In the genomic region with DNA sequence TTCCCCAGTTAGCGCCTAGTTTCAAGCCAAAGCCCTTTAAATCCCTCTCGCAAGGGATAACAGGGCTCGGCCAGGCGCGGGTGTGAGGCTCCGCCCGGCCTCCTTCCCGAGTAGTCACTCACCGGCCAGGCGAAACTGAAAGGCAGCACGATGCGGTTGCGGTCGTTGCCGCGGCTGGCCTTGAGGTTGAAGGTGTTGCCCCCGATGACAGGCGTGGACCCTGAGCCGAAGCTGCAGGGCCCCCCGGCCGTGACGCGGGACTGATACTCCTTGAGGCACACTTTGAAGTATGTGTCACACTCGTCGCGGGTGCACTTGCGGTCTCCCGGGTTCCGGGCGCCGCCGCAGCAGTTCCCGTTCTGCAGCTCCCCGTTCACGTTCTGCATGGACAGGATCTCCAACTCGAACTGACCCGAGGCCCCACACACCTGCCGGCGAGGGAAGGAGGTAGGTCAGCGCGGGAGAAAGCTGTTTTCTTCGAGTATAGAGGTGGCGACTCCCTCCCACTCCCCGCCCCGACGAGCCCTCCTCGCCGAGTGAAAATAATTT, we compare ENCODE assay signal across 8 cellular contexts. TPM values are rescaled to one million over a fixed set of nuclear protein-coding genes. Genes with fewer than 3 reads are reported as not detected.
DNase-seq lines count a peak whose midpoint lies in the region; ATAC-seq and TF ChIP-seq lines count a peak whose summit lies in the region.

No MANE protein-coding gene starts in this region.

- peak overlapping the region; percentile 72 to 100 (median 96) for H3K27ac ChIP-seq in Peyer's patch
- H3K27ac ChIP-seq in right atrium auricular region = peak overlapping the region; percentile 98
- H3K27ac ChIP-seq in rectal smooth muscle tissue (ENCODE audit: low read depth, low read length) = peak overlapping the region; percentile 96

- H3K4me1 ChIP-seq in Peyer's patch = peaks cover 0 to 25% (median 3%) of the 10 kb centered on the region in 4 donors
- peaks cover 0 to 49% of the 10 kb centered on the region in 2 donors for H3K4me1 ChIP-seq in right atrium auricular region
- H3K4me1 ChIP-seq in rectal smooth muscle tissue (ENCODE audit: control insufficient read depth, insufficient read depth, low read length) = peaks cover 24% of the 10 kb centered on the region

- TF ChIP-seq POLR2A in Peyer's patch (IDR thresholded peaks at IDR 0.05) = peak; percentile 43 to 45

- H3K27me3 ChIP-seq in Peyer's patch (no peaks in the 10 kb centered on the region), right atrium auricular region (no peaks in the 10 kb centered on the region), rectal smooth muscle tissue (ENCODE audit: control insufficient read depth, insufficient read depth, low read length) (no peaks in the 10 kb centered on the region)

- peak; percentile 54 to 61 for DNase-seq in AML-193 (lab: John Stamatoyannopoulos, UW)
- DNase-seq in GOT3 (lab: John Stamatoyannopoulos, UW) = peak; percentile 45
- peak in 2 of 3 donors; percentile 81 to 85 for DNase-seq in Peyer's patch
- DNase-seq in anterior cingulate cortex (lab: John Stamatoyannopoulos, UW) = peak in 33 of 58 donors; percentile 6 to 60 (median 22)
- DNase-seq in right atrium auricular region (ENCODE audit: low spot score) = peak; percentile 74

- no peaks in the 10 kb centered on the region for H3K9me3 ChIP-seq in Peyer's patch
- H3K9me3 ChIP-seq in right atrium auricular region = no peaks in the 10 kb centered on the region

- peak overlapping the region; percentile 57 for H3K9ac ChIP-seq in rectal smooth muscle tissue (ENCODE audit: low read length)

- H3K4me3 ChIP-seq in Peyer's patch (peak overlapping the region; percentile 52 to 93 (median 73)), right atrium auricular region (peak overlapping the region; percentile 87 to 94), rectal smooth muscle tissue (ENCODE audit: low read length) (peak overlapping the region; percentile 88)

- TF ChIP-seq CTCF in Peyer's patch (IDR thresholded peaks at IDR 0.05) (no peak), right atrium auricular region (IDR thresholded peaks at IDR 0.05) (no peak)

- peaks cover 0 to 9% (median 0%) of the 10 kb centered on the region in 3 donors for H3K36me3 ChIP-seq in Peyer's patch
- peaks cover 8% of the 10 kb centered on the region for H3K36me3 ChIP-seq in right atrium auricular region
- peaks cover 6% of the 10 kb centered on the region for H3K36me3 ChIP-seq in rectal smooth muscle tissue (ENCODE audit: control insufficient read depth, insufficient read depth, low read length)

- ATAC-seq in GM21723 (IDR thresholded peaks at IDR 0.05; ENCODE audit: unreplicated experiment) (no peak), GM19467 (IDR thresholded peaks at IDR 0.05; ENCODE audit: unreplicated experiment) (no peak)

RNA-seq across cellular contexts. Expression of a gene that starts 1.1 kb away (rescaled TPM):
- total RNA-seq in Peyer's patch (10 to 100 TPM; 35.2 to 73.5 (median 65.3) TPM), right atrium auricular region (10 to 100 TPM; 30.9 to 32.8 TPM)

Comparison
In these comparisons a context has a peak if more than half of its experiments do, and no peak if none do; other contexts are left out.
1. DNase-seq: peak in every context shown above with its lines; median percentile 83 in Peyer's patch; 74 in right atrium auricular region; 58 in AML-193; 45 in GOT3; 22 in anterior cingulate cortex.